In the genomic region with DNA sequence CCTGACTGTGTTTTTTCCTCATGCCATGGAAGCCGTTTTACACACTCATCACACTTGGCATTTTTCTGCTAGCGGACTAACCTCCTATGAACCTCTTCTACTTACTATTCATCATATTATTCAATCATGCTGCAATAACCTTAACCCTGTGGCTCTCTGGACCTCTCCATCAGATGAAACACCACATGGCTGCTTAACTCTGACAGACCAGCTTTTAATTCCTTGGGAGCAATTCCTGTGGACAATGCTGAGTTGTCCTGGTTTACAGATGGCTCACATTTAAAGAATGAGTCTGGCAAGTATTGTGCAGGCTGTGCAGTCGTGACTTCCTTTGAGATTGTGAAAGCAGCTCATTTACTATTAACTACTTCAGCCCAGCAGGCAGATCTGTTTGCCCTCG, we compare ENCODE assay signal across 30 cellular contexts. TPM values are rescaled to one million over a fixed set of nuclear protein-coding genes. Genes with fewer than 3 reads are reported as not detected.
DNase-seq lines count a peak whose midpoint lies in the region; ATAC-seq and TF ChIP-seq lines count a peak whose summit lies in the region.
"Had no signal": no experiment of that assay in that cellular context is flagged by ENCODE, and none has a peak within 500 bp of the region (broad histone marks: within the 10 kb centered on the region; RNA-seq: fewer than 3 reads in every experiment).

No MANE protein-coding gene starts in this region.

- 39% methylated on average over 4 of the region's 4 CpGs for WGBS in hepatocyte (ENCODE audit: low lambda C conversion rate, missing lambda C conversion rate)

- H3K9me3 Mint-ChIP-seq in HFFc6: no peaks in the 10 kb centered on the region; the same call in 1 of the 2 replicates
- H3K9me3 Mint-ChIP-seq in activated T-helper 17 cell treated with anti-CD3 and anti-CD28 coated beads, Interleukin-2, amount 50 U/mL, for 72 hours: no peaks in the 10 kb centered on the region
- H3K9me3 Mint-ChIP-seq: activated naive CD4-positive, alpha-beta T cell treated with anti-CD3 and anti-CD28 coated beads, Interleukin-2, amount 50 U/mL, for 72 hours; activated T-cell treated with anti-CD3 and anti-CD28 coated beads, Interleukin-2, amount 50 U/mL, for 4 hours had no signal

- no peak overlapping the region for H3K27ac ChIP-seq in left lung
- no peak overlapping the region for H3K27ac ChIP-seq in hepatocyte
- H3K27ac ChIP-seq: foreskin keratinocyte, prostate gland, vagina had no signal

- H2AFZ ChIP-seq in hepatocyte: no peak overlapping the region

- H3K27ac Mint-ChIP-seq in HFFc6: peak overlapping the region; percentile 85
- no peak overlapping the region for H3K27ac Mint-ChIP-seq in activated T-helper 17 cell treated with anti-CD3 and anti-CD28 coated beads, Interleukin-2, amount 50 U/mL, for 72 hours
- H3K27ac Mint-ChIP-seq: activated CD4-positive, alpha-beta T cell treated with anti-CD3 and anti-CD28 coated beads for 36 hours; activated naive CD4-positive, alpha-beta T cell treated with anti-CD3 and anti-CD28 coated beads, Interleukin-2, amount 50 U/mL, for 72 hours had no signal

- no peak for TF ChIP-seq CTCF in AG09309 (IDR thresholded peaks at IDR 0.05; ENCODE audit: control insufficient read depth, insufficient read depth, low read depth, low read length, missing control alignments)
- no peak for TF ChIP-seq CTCF in HFFc6 (IDR thresholded peaks at IDR 0.05)
- TF ChIP-seq CTCF in choroid plexus epithelial cell (conservative IDR thresholded peaks at IDR 0.05; ENCODE audit: low read depth, low read length): no peak
- no peak for TF ChIP-seq CTCF in left lung (IDR thresholded peaks at IDR 0.05)
- TF ChIP-seq CTCF in hepatocyte (IDR thresholded peaks at IDR 0.05; ENCODE audit: poor library complexity): no peak

- no peak overlapping the region for H3K4me3 ChIP-seq in AG09309 (ENCODE audit: control insufficient read depth, low read depth, low read length)
- no peak overlapping the region for H3K4me3 ChIP-seq in choroid plexus epithelial cell (ENCODE audit: low read depth, low read length)
- H3K4me3 ChIP-seq in left lung: no peak overlapping the region
- H3K4me3 ChIP-seq in hepatocyte: no peak overlapping the region
- H3K4me3 ChIP-seq: prostate gland, vagina had no signal

- H3K4me1 Mint-ChIP-seq in HFFc6 (ENCODE audit: low read depth): peaks cover 37% of the 10 kb centered on the region
- peaks cover 6% of the 10 kb centered on the region for H3K4me1 Mint-ChIP-seq in activated T-helper 17 cell treated with anti-CD3 and anti-CD28 coated beads, Interleukin-2, amount 50 U/mL, for 72 hours

- H3K4me2 ChIP-seq in hepatocyte: no peak overlapping the region

- H3K4me3 Mint-ChIP-seq in HFFc6: peak overlapping the region; percentile 46
- no peak overlapping the region for H3K4me3 Mint-ChIP-seq in activated T-helper 17 cell treated with anti-CD3 and anti-CD28 coated beads, Interleukin-2, amount 50 U/mL, for 72 hours
- H3K4me3 Mint-ChIP-seq: activated CD4-positive, alpha-beta T cell treated with anti-CD3 and anti-CD28 coated beads for 36 hours; activated T-cell treated with anti-CD3 and anti-CD28 coated beads, Interleukin-2, amount 50 U/mL, for 4 hours had no signal

- H3K27me3 ChIP-seq in left lung: peaks cover 0 to 2% of the 10 kb centered on the region in 2 donors
- H3K27me3 ChIP-seq in hepatocyte: peaks cover 15% of the 10 kb centered on the region
- H3K27me3 ChIP-seq: vagina had no signal

- H3K36me3 ChIP-seq in left lung: no peaks in the 10 kb centered on the region
- no peaks in the 10 kb centered on the region for H3K36me3 ChIP-seq in hepatocyte (replicated peaks; ENCODE audit: insufficient read depth, low read depth)
- H3K36me3 ChIP-seq: prostate gland, vagina had no signal

- H3K79me2 ChIP-seq in hepatocyte: no peaks in the 10 kb centered on the region

- intact Hi-C loops in left lung (cut with DNase I): loop anchor here (5.0 to 10.0 kb wide), 2 partner anchors 336 to 344 kb away; a partner anchor contains a TSS

- ATAC-seq in GM19455 (IDR thresholded peaks at IDR 0.05; ENCODE audit: unreplicated experiment) (no peak), left lung (no peak)
- no peak for ATAC-seq in activated T-helper 17 cell treated with anti-CD3 and anti-CD28 coated beads, Interleukin-2, amount 50 U/mL, for 72 hours (replicated peaks)
- ATAC-seq: activated CD4-positive, alpha-beta T cell treated with anti-CD3 and anti-CD28 coated beads for 36 hours; activated naive CD4-positive, alpha-beta T cell treated with anti-CD3 and anti-CD28 coated beads, Interleukin-2, amount 50 U/mL, for 72 hours; activated T-cell treated with anti-CD3 and anti-CD28 coated beads, Interleukin-2, amount 50 U/mL, for 4 hours; foreskin keratinocyte; HepG2; Right ventricle myocardium inferior had no signal

- H3K9me2 ChIP-seq in hepatocyte (replicated peaks; ENCODE audit: insufficient read depth): no peaks in the 10 kb centered on the region

- H3K36me3 Mint-ChIP-seq in HFFc6 (ENCODE audit: low read depth): no peaks in the 10 kb centered on the region
- H3K36me3 Mint-ChIP-seq in activated T-helper 17 cell treated with anti-CD3 and anti-CD28 coated beads, Interleukin-2, amount 50 U/mL, for 72 hours (ENCODE audit: low read depth): no peaks in the 10 kb centered on the region

- H3K4me1 ChIP-seq in left lung (peaks cover 0 to 11% of the 10 kb centered on the region in 2 donors), hepatocyte (ENCODE audit: insufficient read depth) (no peaks in the 10 kb centered on the region)
- H3K4me1 ChIP-seq: foreskin keratinocyte, prostate gland had no signal

- H3K27me3 Mint-ChIP-seq in HFFc6 (ENCODE audit: insufficient read depth): no peaks in the 10 kb centered on the region
- peaks cover 5% of the 10 kb centered on the region for H3K27me3 Mint-ChIP-seq in activated T-helper 17 cell treated with anti-CD3 and anti-CD28 coated beads, Interleukin-2, amount 50 U/mL, for 72 hours

- no peaks in the 10 kb centered on the region for H4K20me1 ChIP-seq in hepatocyte (ENCODE audit: insufficient read depth, poor library complexity, severe bottlenecking)

- DNase-seq in AG09309 (ENCODE audit: low read depth): peak; percentile 84
- peak; percentile 79 for DNase-seq in HFFc6
- peak; percentile 50 for DNase-seq in choroid plexus epithelial cell (ENCODE audit: low read depth)
- DNase-seq in hepatic stellate cell (ENCODE audit: low spot score): peak; percentile 43
- no peak for DNase-seq in left lung
- DNase-seq in hepatocyte (ENCODE audit: low spot score): no peak
- DNase-seq: ACHN; activated CD4-positive, alpha-beta T cell treated with anti-CD3 and anti-CD28 coated beads for 36 hours; activated CD8-positive, alpha-beta memory T cell treated with anti-CD3 and anti-CD28 coated beads for 24 hours; activated T-cell treated with anti-CD3 and anti-CD28 coated beads, Interleukin-2, amount 50 U/mL, for 4 hours; DMS79; effector CD8-positive, alpha-beta T cell; GOT3; hypothalamus; islet precursor cell; NCI-H1092; NCI-H1930; substantia nigra; SW 1271 had no signal

- H3K9me3 ChIP-seq in left lung (no peaks in the 10 kb centered on the region), hepatocyte (ENCODE audit: low read depth) (no peaks in the 10 kb centered on the region)
- H3K9me3 ChIP-seq: prostate gland, vagina had no signal

RNA-seq across cellular contexts. Expression of a gene that starts 9.0 kb away (rescaled TPM):
- not detected for total RNA-seq in HFFc6 (2021; fragmentation: NEBNext Ultra II Directional; extraction: Animal tissue kit (Norgen Biotek cat#: 25700))
- not detected for total RNA-seq in left lung
- total RNA-seq in hepatocyte: not detected in 2 replicates
- not detected in 2 replicates for polyA plus RNA-seq in hepatocyte
- not detected for total RNA-seq in activated T-helper 17 cell treated with anti-CD3 and anti-CD28 coated beads, Interleukin-2, amount 50 U/mL, for 72 hours
- total RNA-seq: activated CD4-positive, alpha-beta T cell treated with anti-CD3 and anti-CD28 coated beads for 36 hours; activated naive CD4-positive, alpha-beta T cell treated with anti-CD3 and anti-CD28 coated beads, Interleukin-2, amount 50 U/mL, for 72 hours; activated T-cell treated with anti-CD3 and anti-CD28 coated beads, Interleukin-2, amount 50 U/mL, for 4 hours; cerebellum; foreskin keratinocyte; HepG2; lung microvascular endothelial cell; OCI-LY7; prostate gland; Right ventricle myocardium inferior; vagina had no signal
- polyA plus RNA-seq: foreskin keratinocyte, HepG2 had no signal

RNA-seq across cellular contexts. Expression of a gene that starts 41.9 kb away (rescaled TPM):
- not detected for total RNA-seq in HFFc6 (2021; fragmentation: NEBNext Ultra II Directional; extraction: Animal tissue kit (Norgen Biotek cat#: 25700))
- total RNA-seq in left lung: not detected
- not detected in 2 replicates for total RNA-seq in hepatocyte
- not detected in 2 replicates for polyA plus RNA-seq in hepatocyte
- total RNA-seq in activated T-helper 17 cell treated with anti-CD3 and anti-CD28 coated beads, Interleukin-2, amount 50 U/mL, for 72 hours: not detected
- total RNA-seq: activated CD4-positive, alpha-beta T cell treated with anti-CD3 and anti-CD28 coated beads for 36 hours; activated T-cell treated with anti-CD3 and anti-CD28 coated beads, Interleukin-2, amount 50 U/mL, for 4 hours; cerebellum; foreskin keratinocyte; HepG2; lung microvascular endothelial cell; OCI-LY7; prostate gland; Right ventricle myocardium inferior; vagina had no signal
- polyA plus RNA-seq: foreskin keratinocyte, HepG2 had no signal

RNA-seq across cellular contexts. Expression of a gene that starts 50.2 kb away (rescaled TPM):
- total RNA-seq in HFFc6 (2021; fragmentation: NEBNext Ultra II Directional; extraction: Animal tissue kit (Norgen Biotek cat#: 25700)): not detected
- total RNA-seq in left lung: not detected
- total RNA-seq in hepatocyte: not detected in 2 replicates
- not detected in 2 replicates for polyA plus RNA-seq in hepatocyte
- total RNA-seq in activated T-helper 17 cell treated with anti-CD3 and anti-CD28 coated beads, Interleukin-2, amount 50 U/mL, for 72 hours: not detected
- total RNA-seq: activated CD4-positive, alpha-beta T cell treated with anti-CD3 and anti-CD28 coated beads for 36 hours; activated T-cell treated with anti-CD3 and anti-CD28 coated beads, Interleukin-2, amount 50 U/mL, for 4 hours; cerebellum; foreskin keratinocyte; HepG2; lung microvascular endothelial cell; OCI-LY7; Right ventricle myocardium inferior; vagina had no signal
- polyA plus RNA-seq: foreskin keratinocyte, HepG2 had no signal

RNA-seq across cellular contexts. Expression of a gene that starts 58.4 kb away (rescaled TPM):
- total RNA-seq in HFFc6 (2021; fragmentation: NEBNext Ultra II Directional; extraction: Animal tissue kit (Norgen Biotek cat#: 25700)): not detected
- total RNA-seq in left lung: not detected
- not detected in 2 replicates for total RNA-seq in hepatocyte
- not detected in 2 replicates for polyA plus RNA-seq in hepatocyte
- not detected for total RNA-seq in activated T-helper 17 cell treated with anti-CD3 and anti-CD28 coated beads, Interleukin-2, amount 50 U/mL, for 72 hours
- total RNA-seq: activated CD4-positive, alpha-beta T cell treated with anti-CD3 and anti-CD28 coated beads for 36 hours; activated naive CD4-positive, alpha-beta T cell treated with anti-CD3 and anti-CD28 coated beads, Interleukin-2, amount 50 U/mL, for 72 hours; activated T-cell treated with anti-CD3 and anti-CD28 coated beads, Interleukin-2, amount 50 U/mL, for 4 hours; cerebellum; foreskin keratinocyte; HepG2; lung microvascular endothelial cell; OCI-LY7; prostate gland; Right ventricle myocardium inferior; vagina had no signal
- polyA plus RNA-seq: foreskin keratinocyte, HepG2 had no signal

Comparison
In these comparisons a context has a peak if more than half of its experiments do, and no peak if none do; other contexts are left out.
1. DNase-seq: peak in AG09309 (single experiment), HFFc6 (single experiment), choroid plexus epithelial cell (single experiment) and hepatic stellate cell (single experiment); none in left lung (0 of 2) and hepatocyte (single experiment).